12 cellular contexts compared by ENCODE assay signal in the genomic region with DNA sequence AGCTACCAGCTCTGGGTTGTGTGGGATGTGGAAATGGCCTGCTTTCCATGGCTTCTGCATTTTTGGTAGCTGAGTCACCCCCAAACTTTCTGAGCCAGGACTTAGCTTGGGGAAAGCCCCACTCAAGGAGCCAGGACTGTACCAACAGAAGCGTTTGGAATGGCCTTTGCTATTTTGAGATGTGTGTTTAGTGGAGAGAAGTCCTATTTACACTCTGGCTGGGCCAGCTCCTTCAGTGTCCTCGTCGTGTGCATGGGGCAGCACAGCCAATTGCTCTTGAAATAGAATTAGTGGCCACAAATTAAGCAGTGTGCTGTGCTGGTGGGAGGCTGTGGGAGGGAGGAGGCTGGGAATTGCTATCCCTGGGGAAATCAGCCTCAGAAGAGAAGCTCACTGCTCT. TPM values are rescaled to one million over a fixed set of nuclear protein-coding genes. Genes with fewer than 3 reads are reported as not detected.
DNase-seq lines count a peak whose midpoint lies in the region; ATAC-seq and TF ChIP-seq lines count a peak whose summit lies in the region.
"Had no signal": no experiment of that assay in that cellular context is flagged by ENCODE, and none has a peak within 500 bp of the region (broad histone marks: within the 10 kb centered on the region; RNA-seq: fewer than 3 reads in every experiment).

No MANE protein-coding gene starts in this region.

- H3K9ac ChIP-seq in adipocyte (ENCODE audit: low read length) (no peak overlapping the region), MM.1S (ENCODE audit: low read length) (no peak overlapping the region)

- TF ChIP-seq CTCF in cardiac muscle cell (IDR thresholded peaks at IDR 0.05; ENCODE audit: low read depth, low read length): no peak
- TF ChIP-seq CTCF in MM.1S (IDR thresholded peaks at IDR 0.05; ENCODE audit: low read length): no peak

- peak overlapping the region; percentile 22 for H3K4me3 ChIP-seq in adipocyte (ENCODE audit: low read length)
- H3K4me3 ChIP-seq in cardiac muscle cell: no peak overlapping the region
- no peak overlapping the region for H3K4me3 ChIP-seq in MM.1S (ENCODE audit: low read length)
- no peak overlapping the region for H3K4me3 ChIP-seq in naive thymus-derived CD4-positive, alpha-beta T cell (ENCODE audit: low read length)

- H3K36me3 ChIP-seq in adipocyte (ENCODE audit: control insufficient read depth, insufficient read depth, low read length, severe bottlenecking) (no peaks in the 10 kb centered on the region), cardiac muscle cell (peaks cover 85% of the 10 kb centered on the region), MM.1S (replicated peaks; ENCODE audit: insufficient read depth, low read length) (no peaks in the 10 kb centered on the region)
- no peaks in the 10 kb centered on the region for H3K36me3 ChIP-seq in naive thymus-derived CD4-positive, alpha-beta T cell (ENCODE audit: control insufficient read depth in 2 of 3, insufficient read depth in 3 of 3, low read length in 3 of 3)

- CTCF ChIA-PET in naive thymus-derived CD4-positive, alpha-beta T cell (lab: Charles Lee): no interaction called here

- H3K27ac Mint-ChIP-seq in naive thymus-derived CD4-positive, alpha-beta T cell: no peak overlapping the region
- H3K27ac Mint-ChIP-seq: progenitor cell of endocrine pancreas had no signal

- H3K4me2 ChIP-seq in MM.1S (ENCODE audit: low read depth, low read length): no peak overlapping the region

- peak; percentile 86 for DNase-seq in GM03348 (ENCODE audit: low spot score)
- DNase-seq in adipocyte (ENCODE audit: low read depth): peak; percentile 90
- peak in 1 of 2 donors; percentile 95 for DNase-seq in cardiac muscle cell (ENCODE audit: low read depth in 1 of 2, low spot score in 1 of 2)
- DNase-seq in sciatic nerve (ENCODE audit: low spot score): no peak
- DNase-seq in T-helper 2 cell: no peak
- DNase-seq in MM.1S: no peak
- no peak for DNase-seq in naive thymus-derived CD4-positive, alpha-beta T cell
- DNase-seq: activated naive CD4-positive, alpha-beta T cell treated with anti-CD3 and anti-CD28 coated beads, Interleukin-2, amount 50 U/mL, for 16 hours; DMS79 treated with DMSO at 0.1 percent for 48 hours; NCI-H2227 treated with DMSO at 0.1 percent for 48 hours had no signal

- no peaks in the 10 kb centered on the region for H4K20me1 ChIP-seq in MM.1S (ENCODE audit: insufficient read depth, low read length)

- intact Hi-C loops in sciatic nerve (cut with DNase I): no loop called here
- intact Hi-C loops in naive thymus-derived CD4-positive, alpha-beta T cell (cut with micrococcal nuclease): no loop called here

- peaks cover 5 to 36% (median 22%) of the 10 kb centered on the region in 5 donors for H3K27me3 Mint-ChIP-seq in naive thymus-derived CD4-positive, alpha-beta T cell
- H3K27me3 Mint-ChIP-seq: progenitor cell of endocrine pancreas had no signal

- ATAC-seq in sciatic nerve (peak; percentile 82), HG03439 (IDR thresholded peaks at IDR 0.05; ENCODE audit: unreplicated experiment) (no peak)
- ATAC-seq in naive thymus-derived CD4-positive, alpha-beta T cell: no peak

- H3K79me2 ChIP-seq in MM.1S (ENCODE audit: low read length): no peaks in the 10 kb centered on the region

- no peaks in the 10 kb centered on the region for H3K4me1 Mint-ChIP-seq in naive thymus-derived CD4-positive, alpha-beta T cell

- peaks cover 0 to 2% (median 0%) of the 10 kb centered on the region in 11 donors for H3K9me3 Mint-ChIP-seq in naive thymus-derived CD4-positive, alpha-beta T cell

- H3K4me1 ChIP-seq in adipocyte (ENCODE audit: control insufficient read depth, insufficient read depth, low read length) (peaks cover 19% of the 10 kb centered on the region), cardiac muscle cell (ENCODE audit: low read depth) (peaks cover 56% of the 10 kb centered on the region), MM.1S (ENCODE audit: low read length) (peaks cover 2% of the 10 kb centered on the region)
- H3K4me1 ChIP-seq in naive thymus-derived CD4-positive, alpha-beta T cell (ENCODE audit: control insufficient read depth in 2 of 2, insufficient read depth in 2 of 2, low read length in 2 of 2): no peaks in the 10 kb centered on the region

- H3K4me3 Mint-ChIP-seq in naive thymus-derived CD4-positive, alpha-beta T cell: no peak overlapping the region

- no peaks in the 10 kb centered on the region for H3K9me2 ChIP-seq in MM.1S (replicated peaks; ENCODE audit: insufficient read depth, low read length)

- no peaks in the 10 kb centered on the region for H3K27me3 ChIP-seq in adipocyte (replicated peaks; ENCODE audit: control insufficient read depth, insufficient read depth, low read length)
- H3K27me3 ChIP-seq in cardiac muscle cell: no peaks in the 10 kb centered on the region
- no peaks in the 10 kb centered on the region for H3K27me3 ChIP-seq in MM.1S (replicated peaks; ENCODE audit: insufficient read depth, low read length)
- H3K27me3 ChIP-seq in naive thymus-derived CD4-positive, alpha-beta T cell (ENCODE audit: control insufficient read depth in 2 of 2, insufficient read depth in 2 of 2, low read length in 2 of 2): no peaks in the 10 kb centered on the region

- H3K27ac ChIP-seq in cardiac muscle cell (peak overlapping the region; percentile 59), MM.1S (ENCODE audit: low read length) (no peak overlapping the region)
- H3K27ac ChIP-seq in naive thymus-derived CD4-positive, alpha-beta T cell (ENCODE audit: low read depth, low read length): no peak overlapping the region

- no peak overlapping the region for H2AFZ ChIP-seq in MM.1S (ENCODE audit: low read length)

- H3F3A ChIP-seq in MM.1S (ENCODE audit: insufficient read depth, low read length): no peaks in the 10 kb centered on the region

- POLR2A ChIA-PET in naive thymus-derived CD4-positive, alpha-beta T cell (lab: Charles Lee): no interaction called here

- no peaks in the 10 kb centered on the region for H3K9me3 ChIP-seq in adipocyte (ENCODE audit: control insufficient read depth, low read length)
- H3K9me3 ChIP-seq in cardiac muscle cell (ENCODE audit: low read depth): no peaks in the 10 kb centered on the region
- no peaks in the 10 kb centered on the region for H3K9me3 ChIP-seq in MM.1S (replicated peaks; ENCODE audit: insufficient read depth, low read length)
- H3K9me3 ChIP-seq in naive thymus-derived CD4-positive, alpha-beta T cell (ENCODE audit: control insufficient read depth in 2 of 3, low read length in 3 of 3): no peaks in the 10 kb centered on the region

- H3K36me3 Mint-ChIP-seq in naive thymus-derived CD4-positive, alpha-beta T cell: no peaks in the 10 kb centered on the region

RNA-seq across cellular contexts. Expression of gene ENTREP1, which starts 51.6 kb away (rescaled TPM):
- 110 and 176 TPM in 2 replicates for total RNA-seq in cardiac muscle cell
- 180 and 189 TPM in 2 replicates for polyA plus RNA-seq in cardiac muscle cell
- 2.9 TPM for total RNA-seq in sciatic nerve
- total RNA-seq in naive thymus-derived CD4-positive, alpha-beta T cell: not detected
- not detected for polyA plus RNA-seq in naive thymus-derived CD4-positive, alpha-beta T cell

Comparison
In these comparisons a context has a peak if more than half of its experiments do, and no peak if none do; other contexts are left out.
1. DNase-seq: peak in GM03348 (single experiment) and adipocyte (single experiment); none in sciatic nerve (single experiment), T-helper 2 cell (0 of 5), MM.1S (single experiment) and naive thymus-derived CD4-positive, alpha-beta T cell (0 of 9).
2. RNA of gene ENTREP1, which starts 51.6 kb away (total RNA-seq): 110 to 176 TPM in cardiac muscle cell; 2.9 TPM in sciatic nerve (single experiment) and not detected in naive thymus-derived CD4-positive, alpha-beta T cell; every median in the first group is over 10 times any median in the second.